ENCODE assay signal across 14 cellular contexts in genomic region chr5:36882250-36882649, GRCh38. TPM values are rescaled to one million over a fixed set of nuclear protein-coding genes. Genes with fewer than 3 reads are reported as not detected.
DNase-seq lines count a peak whose midpoint lies in the region; ATAC-seq and TF ChIP-seq lines count a peak whose summit lies in the region.
"Had no signal": no experiment of that assay in that cellular context is flagged by ENCODE, and none has a peak within 500 bp of the region (broad histone marks: within the 10 kb centered on the region; RNA-seq: fewer than 3 reads in every experiment).

No MANE protein-coding gene starts in this region.

- ATAC-seq in GM18519 (IDR thresholded peaks at IDR 0.05; ENCODE audit: low FRiP score, unreplicated experiment): peak; percentile 47
- peak; percentile 57 for ATAC-seq in GM21423 (IDR thresholded peaks at IDR 0.05; ENCODE audit: unreplicated experiment)
- peak; percentile 37 for ATAC-seq in HG03521 (IDR thresholded peaks at IDR 0.05; ENCODE audit: unreplicated experiment)
- ATAC-seq: gastrocnemius medialis had no signal

- no peak overlapping the region for H3K4me3 ChIP-seq in SJCRH30
- no peak overlapping the region for H3K4me3 ChIP-seq in prostate gland
- no peak overlapping the region for H3K4me3 ChIP-seq in ascending aorta
- H3K4me3 ChIP-seq: gastrocnemius medialis, testis had no signal

- DNase-seq in erythroblast (lab: John Stamatoyannopoulos, UW) (peak; percentile 13 to 20), NCI-H1436 treated with DMSO at 0.1 percent for 48 hours (lab: John Stamatoyannopoulos, UW) (no peak), SJCRH30 (no peak), prostate gland (ENCODE audit: low spot score) (no peak), ascending aorta (ENCODE audit: low spot score in 2 of 2) (no peak)
- DNase-seq: activated CD4-positive, alpha-beta T cell treated with anti-CD3 and anti-CD28 coated beads for 4 hours; gastrocnemius medialis; HFFc6; midbrain; MM.1S; testis had no signal

- no peak for TF ChIP-seq POLR2A in erythroblast (IDR thresholded peaks at IDR 0.05; ENCODE audit: low read length)
- no peak for TF ChIP-seq POLR2A in prostate gland (IDR thresholded peaks at IDR 0.05)

- WGBS in prostate gland: 81% methylated on average over 3 of the region's 3 CpGs

- intact Hi-C loops in prostate gland (cut with DNase I) (no loop called here), ascending aorta (cut with DNase I) (no loop called here)

- 0 out of 2 replicates have a peak, but pooled peaks cover 8% of the 10 kb centered on the region for H3K4me1 ChIP-seq in SJCRH30
- no peaks in the 10 kb centered on the region for H3K4me1 ChIP-seq in prostate gland (replicated peaks)
- H3K4me1 ChIP-seq in ascending aorta: peaks cover 4 to 35% of the 10 kb centered on the region in 2 donors

- no peaks in the 10 kb centered on the region for H3K27me3 ChIP-seq in SJCRH30
- H3K27me3 ChIP-seq in prostate gland (replicated peaks; ENCODE audit: insufficient read depth): no peaks in the 10 kb centered on the region
- H3K27me3 ChIP-seq in ascending aorta: no peaks in the 10 kb centered on the region
- H3K27me3 ChIP-seq: gastrocnemius medialis, testis had no signal

- H3K27ac ChIP-seq in SJCRH30 (no peak overlapping the region), prostate gland (no peak overlapping the region), ascending aorta (no peak overlapping the region)
- H3K27ac ChIP-seq: testis had no signal

- peaks cover 9% of the 10 kb centered on the region for H3K36me3 ChIP-seq in SJCRH30
- no peaks in the 10 kb centered on the region for H3K36me3 ChIP-seq in prostate gland
- H3K36me3 ChIP-seq in ascending aorta: no peaks in the 10 kb centered on the region
- H3K36me3 ChIP-seq: gastrocnemius medialis had no signal

- H3K9me3 ChIP-seq in SJCRH30 (replicated peaks) (no peaks in the 10 kb centered on the region), prostate gland (no peaks in the 10 kb centered on the region), ascending aorta (no peaks in the 10 kb centered on the region)
- H3K9me3 ChIP-seq: gastrocnemius medialis, testis had no signal

- TF ChIP-seq CTCF in prostate gland (IDR thresholded peaks at IDR 0.05): no peak
- no peak for TF ChIP-seq CTCF in ascending aorta (IDR thresholded peaks at IDR 0.05)

RNA-seq across cellular contexts. Expression of gene NIPBL, which starts 5.7 kb away (rescaled TPM):
- 39.9 and 43.6 TPM in 2 replicates for total RNA-seq in SJCRH30 (2014; rRNA removed; shearing (Covaris generic))
- 10 to 100 TPM; 43.2 to 53.6 TPM for total RNA-seq in prostate gland
- total RNA-seq in ascending aorta: 29.6 TPM

Comparison
In these comparisons a context has a peak if more than half of its experiments do, and no peak if none do; other contexts are left out.
1. DNase-seq: peak in erythroblast (2 of 2); none in NCI-H1436 treated with DMSO at 0.1 percent for 48 hours (single experiment), SJCRH30 (0 of 2), prostate gland (single experiment) and ascending aorta (0 of 2).
2. Peak in every context shown above with its lines, with median percentiles within 50 percentile points of each other: ATAC-seq.